6 cellular contexts compared by ENCODE assay signal in genomic region chr11:132206993-132207392, GRCh38.
"Had no signal": no experiment of that assay in that cellular context is flagged by ENCODE, and none has a peak within 500 bp of the region (broad histone marks: within the 10 kb centered on the region; RNA-seq: fewer than 3 reads in every experiment).

No MANE protein-coding gene starts in this region.

- H2AFZ ChIP-seq: GM23338 had no signal

- ATAC-seq: GM23338 had no signal

- DNase-seq: H9, HCEC 1CT had no signal

- H3K27ac ChIP-seq: HL-60 had no signal

- FAIRE-seq: H1, H54 had no signal

- H3K4me2 ChIP-seq: GM23338 had no signal

- H3K4me3 ChIP-seq: GM23338 had no signal
